Comparison of ENCODE assay signal across 23 cellular contexts in genomic region chr22:38186429-38186828, GRCh38. TPM values are rescaled to one million over a fixed set of nuclear protein-coding genes. Genes with fewer than 3 reads are reported as not detected.
DNase-seq lines count a peak whose midpoint lies in the region; ATAC-seq, FAIRE-seq and TF ChIP-seq lines count a peak whose summit lies in the region.
"Had no signal": no experiment of that assay in that cellular context is flagged by ENCODE, and none has a peak within 500 bp of the region (broad histone marks: within the 10 kb centered on the region; RNA-seq: fewer than 3 reads in every experiment).

No MANE protein-coding gene starts in this region.

- POLR2A ChIA-PET in endothelial cell of umbilical vein (lab: Charles Lee) = interaction anchor here (0.7 to 1.8 kb wide), 2 partner anchors 10 to 15 kb away, joined by 3 to 7 read pairs; partner anchors contain the start of gene MAFF

- peaks cover 11% of the 10 kb centered on the region for H3K4me1 Mint-ChIP-seq in activated naive CD8-positive, alpha-beta T cell treated with anti-CD3 and anti-CD28 coated beads, Interleukin-2, amount 50 U/mL, for 24 hours
- H3K4me1 Mint-ChIP-seq in activated naive CD8-positive, alpha-beta T cell treated with anti-CD3 and anti-CD28 coated beads for 36 hours = peaks cover 6% of the 10 kb centered on the region
- peaks cover 23% of the 10 kb centered on the region for H3K4me1 Mint-ChIP-seq in neural crest cell
- H3K4me1 Mint-ChIP-seq in osteocyte (ENCODE audit: unreplicated experiment) = peaks cover 8% of the 10 kb centered on the region

- H3K4me1 ChIP-seq in endothelial cell of umbilical vein (ENCODE audit: control insufficient read depth, extremely low read depth, insufficient read depth, low read length) = peaks cover 15% of the 10 kb centered on the region

- intact Hi-C loops in endothelial cell of umbilical vein (cut with micrococcal nuclease) = no loop called here

- ATAC-seq in activated naive CD8-positive, alpha-beta T cell treated with anti-CD3 and anti-CD28 coated beads, Interleukin-2, amount 50 U/mL, for 24 hours = no peak
- ATAC-seq in HG03460 (IDR thresholded peaks at IDR 0.05; ENCODE audit: unreplicated experiment) (no peak), HG02763 (IDR thresholded peaks at IDR 0.05; ENCODE audit: unreplicated experiment) (no peak)
- ATAC-seq: activated CD4-positive, alpha-beta T cell treated with anti-CD3 and anti-CD28 coated beads for 36 hours had no signal

- DNase-seq in activated naive CD8-positive, alpha-beta T cell treated with anti-CD3 and anti-CD28 coated beads, Interleukin-2, amount 50 U/mL, for 24 hours = no peak
- DNase-seq in activated naive CD8-positive, alpha-beta T cell treated with anti-CD3 and anti-CD28 coated beads for 36 hours = no peak
- DNase-seq in endothelial cell of umbilical vein (ENCODE audit: low read depth, low spot score) (peak; percentile 51), neural crest cell (ENCODE audit: low read depth, low spot score) (no peak), osteocyte (ENCODE audit: extremely low spot score, unreplicated experiment) (no peak), activated gamma-delta T cell (lab: John Stamatoyannopoulos, UW) (no peak)
- DNase-seq: activated CD4-positive, alpha-beta T cell treated with anti-CD3 and anti-CD28 coated beads for 36 hours; activated gamma-delta T cell treated with Interleukin-2 at 50 U/mL for 16 hours; amygdala; head of caudate nucleus; NCI-H187; NCI-H510A treated with DMSO at 0.1 percent for 48 hours; pancreas; stimulated activated CD4-positive, alpha-beta T cell treated with anti-CD3 and anti-CD28 coated beads, Interleukin-1b, Interleukin-23, amount 100 ng/mL, for 48 hours; stimulated activated naive CD4-positive, alpha-beta T cell treated with Interleukin-2 at 50 U/mL for 16 hours; SW 1271 had no signal

- H3K9ac ChIP-seq in endothelial cell of umbilical vein (replicated peaks; ENCODE audit: extremely low read depth, insufficient read depth, low read length) = no peak overlapping the region
- H3K9ac ChIP-seq: BLaER1 treated with 17β-estradiol and CSF1 and Interleukin-3, amounts not matched to agents 10 nM and 100 nM had no signal

- FAIRE-seq in endothelial cell of umbilical vein (lab: Jason Lieb, UNC) = peak; percentile 37
- FAIRE-seq: D721Med, GM12891, pancreas had no signal

- no peaks in the 10 kb centered on the region for H4K20me1 ChIP-seq in endothelial cell of umbilical vein (replicated peaks; ENCODE audit: control insufficient read depth, extremely low read depth, insufficient read depth, low read length)
- H4K20me1 ChIP-seq: BLaER1 treated with 17β-estradiol and CSF1 and Interleukin-3, amounts not matched to agents 10 nM and 100 nM had no signal

- TF ChIP-seq POLR2A in endothelial cell of umbilical vein (IDR thresholded peaks at IDR 0.05; ENCODE audit: low read depth, low read length) = no peak

- no peaks in the 10 kb centered on the region for H3K27me3 ChIP-seq in endothelial cell of umbilical vein (ENCODE audit: control insufficient read depth in 2 of 2, insufficient read depth in 2 of 2, low read length in 2 of 2)
- H3K27me3 ChIP-seq: BLaER1 treated with 17β-estradiol and CSF1 and Interleukin-3, amounts not matched to agents 10 nM and 100 nM; esophagus muscularis mucosa; pancreas had no signal

- peak overlapping the region; percentile 71 for H2AFZ ChIP-seq in endothelial cell of umbilical vein (ENCODE audit: low read depth, low read length)

- H3K36me3 Mint-ChIP-seq in activated naive CD8-positive, alpha-beta T cell treated with anti-CD3 and anti-CD28 coated beads, Interleukin-2, amount 50 U/mL, for 24 hours (ENCODE audit: low read depth) = no peaks in the 10 kb centered on the region
- peaks cover under 1% of the 10 kb centered on the region for H3K36me3 Mint-ChIP-seq in activated naive CD8-positive, alpha-beta T cell treated with anti-CD3 and anti-CD28 coated beads for 36 hours
- no peaks in the 10 kb centered on the region for H3K36me3 Mint-ChIP-seq in neural crest cell (ENCODE audit: low read depth)
- no peaks in the 10 kb centered on the region for H3K36me3 Mint-ChIP-seq in osteocyte (ENCODE audit: unreplicated experiment)
- H3K36me3 Mint-ChIP-seq: IgD-negative memory B cell had no signal

- H3K36me3 ChIP-seq in endothelial cell of umbilical vein (ENCODE audit: control insufficient read depth in 2 of 2, extremely low read depth in 1 of 2, insufficient read depth in 2 of 2, low read length in 2 of 2) = no peaks in the 10 kb centered on the region
- H3K36me3 ChIP-seq: BLaER1 treated with 17β-estradiol and CSF1 and Interleukin-3, amounts not matched to agents 10 nM and 100 nM; esophagus muscularis mucosa; pancreas had no signal

- peak overlapping the region; percentile 23 for H3K27ac Mint-ChIP-seq in activated naive CD8-positive, alpha-beta T cell treated with anti-CD3 and anti-CD28 coated beads, Interleukin-2, amount 50 U/mL, for 24 hours
- H3K27ac Mint-ChIP-seq in activated naive CD8-positive, alpha-beta T cell treated with anti-CD3 and anti-CD28 coated beads for 36 hours = no peak overlapping the region
- peak overlapping the region; percentile 92 for H3K27ac Mint-ChIP-seq in neural crest cell (ENCODE audit: unreplicated experiment)
- H3K27ac Mint-ChIP-seq in osteocyte (ENCODE audit: unreplicated experiment) = no peak overlapping the region
- H3K27ac Mint-ChIP-seq: activated CD4-positive, alpha-beta T cell treated with anti-CD3 and anti-CD28 coated beads for 36 hours; IgD-negative memory B cell had no signal

- no peaks in the 10 kb centered on the region for H3K9me1 ChIP-seq in endothelial cell of umbilical vein (replicated peaks; ENCODE audit: control insufficient read depth, extremely low read depth, insufficient read depth, low read length)

- CTCF ChIA-PET in endothelial cell of umbilical vein (lab: Charles Lee) = interaction anchor here (0.8 to 1.8 kb wide), 6 partner anchors 7 to 89 kb away, joined by 3 to 14 read pairs (median 3); partner anchors contain the start of gene MAFF

- no peaks in the 10 kb centered on the region for H3K9me3 Mint-ChIP-seq in activated naive CD8-positive, alpha-beta T cell treated with anti-CD3 and anti-CD28 coated beads, Interleukin-2, amount 50 U/mL, for 24 hours
- no peaks in the 10 kb centered on the region for H3K9me3 Mint-ChIP-seq in activated naive CD8-positive, alpha-beta T cell treated with anti-CD3 and anti-CD28 coated beads for 36 hours
- H3K9me3 Mint-ChIP-seq in neural crest cell (no peaks in the 10 kb centered on the region), osteocyte (ENCODE audit: unreplicated experiment) (no peaks in the 10 kb centered on the region)

- H3K9me3 ChIP-seq in endothelial cell of umbilical vein (replicated peaks; ENCODE audit: control insufficient read depth, insufficient read depth, low read length) = no peaks in the 10 kb centered on the region
- H3K9me3 ChIP-seq: BLaER1 treated with 17β-estradiol and CSF1 and Interleukin-3, amounts not matched to agents 10 nM and 100 nM; esophagus muscularis mucosa; pancreas had no signal

- no peak overlapping the region for H3K4me3 ChIP-seq in endothelial cell of umbilical vein (replicated peaks in 1 of 3; ENCODE audit: insufficient read depth in 1 of 3, low read depth in 1 of 3, low read length in 3 of 3)
- H3K4me3 ChIP-seq: BLaER1 treated with 17β-estradiol and CSF1 and Interleukin-3, amounts not matched to agents 10 nM and 100 nM; esophagus muscularis mucosa; pancreas had no signal

- peaks cover 3% of the 10 kb centered on the region for H3K27me3 Mint-ChIP-seq in activated naive CD8-positive, alpha-beta T cell treated with anti-CD3 and anti-CD28 coated beads, Interleukin-2, amount 50 U/mL, for 24 hours
- H3K27me3 Mint-ChIP-seq in activated naive CD8-positive, alpha-beta T cell treated with anti-CD3 and anti-CD28 coated beads for 36 hours = no peaks in the 10 kb centered on the region
- H3K27me3 Mint-ChIP-seq in neural crest cell (ENCODE audit: low read depth) (no peaks in the 10 kb centered on the region), osteocyte (ENCODE audit: unreplicated experiment) (no peaks in the 10 kb centered on the region)
- H3K27me3 Mint-ChIP-seq: activated CD4-positive, alpha-beta T cell treated with anti-CD3 and anti-CD28 coated beads for 36 hours had no signal

- peak overlapping the region; percentile 39 for H3K4me2 ChIP-seq in endothelial cell of umbilical vein (ENCODE audit: insufficient read depth, low read length)

- H3K79me2 ChIP-seq in endothelial cell of umbilical vein (ENCODE audit: control insufficient read depth, insufficient read depth, low read length) = no peaks in the 10 kb centered on the region

- dilution Hi-C loops in endothelial cell of umbilical vein (cut with MboI; ENCODE audit: extremely low pct_ligation_motif_present, low sequenced_read_pairs) = no loop called here

- H3K27ac ChIP-seq in endothelial cell of umbilical vein (ENCODE audit: insufficient read depth, low read depth, low read length) = peak overlapping the region; percentile 26
- H3K27ac ChIP-seq: BLaER1 treated with 17β-estradiol and CSF1 and Interleukin-3, amounts not matched to agents 10 nM and 100 nM; esophagus muscularis mucosa had no signal

- H3K4me3 Mint-ChIP-seq in activated naive CD8-positive, alpha-beta T cell treated with anti-CD3 and anti-CD28 coated beads, Interleukin-2, amount 50 U/mL, for 24 hours = no peak overlapping the region
- no peak overlapping the region for H3K4me3 Mint-ChIP-seq in activated naive CD8-positive, alpha-beta T cell treated with anti-CD3 and anti-CD28 coated beads for 36 hours
- H3K4me3 Mint-ChIP-seq in neural crest cell = no peak overlapping the region
- H3K4me3 Mint-ChIP-seq in osteocyte (ENCODE audit: unreplicated experiment) = no peak overlapping the region
- H3K4me3 Mint-ChIP-seq: activated CD4-positive, alpha-beta T cell treated with anti-CD3 and anti-CD28 coated beads for 36 hours; IgD-negative memory B cell had no signal

- no TSS peak for BruUV-seq in endothelial cell of umbilical vein (replicated peaks; lab: Mats Ljungman, UMichigan)

- no peak for TF ChIP-seq CTCF in endothelial cell of umbilical vein (IDR thresholded peaks at IDR 0.05; ENCODE audit: extremely low read depth in 1 of 2, insufficient read depth in 1 of 2, low read depth in 1 of 2, low read length in 2 of 2)
- no peak for TF ChIP-seq CTCF in neural crest cell (conservative IDR thresholded peaks at IDR 0.05)
- no peak for TF ChIP-seq CTCF in osteocyte (IDR thresholded peaks at IDR 0.05)

RNA-seq across cellular contexts. Expression of gene PLA2G6, which starts 4.8 kb away (rescaled TPM):
- total RNA-seq in activated naive CD8-positive, alpha-beta T cell treated with anti-CD3 and anti-CD28 coated beads for 36 hours = 10 to 100 TPM; 31.5 to 32.2 TPM
- total RNA-seq in endothelial cell of umbilical vein = 10.3 and 11.1 TPM in 2 replicates
- polyA plus RNA-seq in endothelial cell of umbilical vein = 6.6 and 9.9 TPM in 2 replicates
- 1.8 and 3.7 TPM in 2 replicates for polyA plus RNA-seq in endothelial cell of umbilical vein (2011; cell fraction: cytosol; rRNA removed)
- 62.1 and 69.2 TPM in 2 replicates for polyA plus RNA-seq in endothelial cell of umbilical vein (2011; cell fraction: nucleus; rRNA removed)
- 2.9 and 4.7 TPM in 2 replicates for polyA plus RNA-seq in endothelial cell of umbilical vein (2012)
- 16.0 and 17.4 TPM in 2 replicates for polyA minus RNA-seq in endothelial cell of umbilical vein
- polyA minus RNA-seq in endothelial cell of umbilical vein (2011; cell fraction: cytosol; rRNA and poly(A)+ RNA removed) = 7.0 TPM
- polyA minus RNA-seq in endothelial cell of umbilical vein (2011; cell fraction: nucleus; rRNA and poly(A)+ RNA removed) = 19.5 and 21.1 TPM in 2 replicates
- total RNA-seq in neural crest cell = 11.0 and 14.6 TPM in 2 replicates
- 41.6 and 48.8 TPM in 2 replicates for total RNA-seq in osteocyte

RNA-seq across cellular contexts. Expression of gene MAFF, which starts 15.4 kb away (rescaled TPM):
- 1 to 10 TPM; 8.5 to 8.6 TPM for total RNA-seq in activated naive CD8-positive, alpha-beta T cell treated with anti-CD3 and anti-CD28 coated beads for 36 hours
- 59.5 and 61.2 TPM in 2 replicates for total RNA-seq in endothelial cell of umbilical vein
- polyA plus RNA-seq in endothelial cell of umbilical vein = 29.0 and 30.5 TPM in 2 replicates
- polyA plus RNA-seq in endothelial cell of umbilical vein (2011; cell fraction: cytosol; rRNA removed) = 30.6 and 35.8 TPM in 2 replicates
- 23.2 and 24.2 TPM in 2 replicates for polyA plus RNA-seq in endothelial cell of umbilical vein (2011; cell fraction: nucleus; rRNA removed)
- polyA plus RNA-seq in endothelial cell of umbilical vein (2012) = 43.3 and 46.8 TPM in 2 replicates
- polyA minus RNA-seq in endothelial cell of umbilical vein = 16.2 and 18.6 TPM in 2 replicates
- polyA minus RNA-seq in endothelial cell of umbilical vein (2011; cell fraction: cytosol; rRNA and poly(A)+ RNA removed) = 6.8 TPM
- polyA minus RNA-seq in endothelial cell of umbilical vein (2011; cell fraction: nucleus; rRNA and poly(A)+ RNA removed) = 10.8 and 23.0 TPM in 2 replicates
- total RNA-seq in neural crest cell = 3.9 and 5.4 TPM in 2 replicates
- total RNA-seq in osteocyte = 9.9 and 17.0 TPM in 2 replicates

Comparison
In these comparisons a context has a peak if more than half of its experiments do, and no peak if none do; other contexts are left out.
1. H3K27ac Mint-ChIP-seq: peak in activated naive CD8-positive, alpha-beta T cell treated with anti-CD3 and anti-CD28 coated beads, Interleukin-2, amount 50 U/mL, for 24 hours (single experiment) and neural crest cell (single experiment); none in activated naive CD8-positive, alpha-beta T cell treated with anti-CD3 and anti-CD28 coated beads for 36 hours (single experiment) and osteocyte (single experiment).